8 cellular contexts compared by ENCODE assay signal in genomic region chrX:148310402-148311200, GRCh38.
DNase-seq lines count a peak whose midpoint lies in the region; ATAC-seq lines count a peak whose summit lies in the region.

No MANE protein-coding gene starts in this region.

- DNase-seq in activated CD4-positive, alpha-beta T cell treated with anti-CD3 and anti-CD28 coated beads, Interleukin-2, amount 50 U/mL, for 1 hour, result peak; percentile 33
- peak; percentile 44 for DNase-seq in stimulated activated CD4-positive, alpha-beta T cell treated with anti-CD3 and anti-CD28 coated beads, Interleukin-1b, Interleukin-23, amount 100 ng/mL, for 48 hours
- DNase-seq in DMS53 (lab: John Stamatoyannopoulos, UW), result no peak
- DNase-seq in NCI-H128 (lab: John Stamatoyannopoulos, UW; ENCODE audit: unreplicated experiment), result no peak

- ATAC-seq in GM18873 (IDR thresholded peaks at IDR 0.05; ENCODE audit: low FRiP score, unreplicated experiment), result peak; percentile 90
- ATAC-seq in HG03175 (IDR thresholded peaks at IDR 0.05; ENCODE audit: unreplicated experiment), result peak; percentile 87
- ATAC-seq in GM19463 (IDR thresholded peaks at IDR 0.05; ENCODE audit: unreplicated experiment), result no peak
- no peak for ATAC-seq in HG03342 (IDR thresholded peaks at IDR 0.05; ENCODE audit: unreplicated experiment)

Comparison
In these comparisons a context has a peak if more than half of its experiments do, and no peak if none do; other contexts are left out.
1. ATAC-seq: peak in GM18873 (single experiment) and HG03175 (single experiment); none in GM19463 (single experiment) and HG03342 (single experiment).
2. DNase-seq: peak in activated CD4-positive, alpha-beta T cell treated with anti-CD3 and anti-CD28 coated beads, Interleukin-2, amount 50 U/mL, for 1 hour (single experiment) and stimulated activated CD4-positive, alpha-beta T cell treated with anti-CD3 and anti-CD28 coated beads, Interleukin-1b, Interleukin-23, amount 100 ng/mL, for 48 hours (single experiment); none in DMS53 (single experiment) and NCI-H128 (single experiment).